ENCODE assay signal across 15 cellular contexts in genomic region chr15:76912430-76912829, GRCh38. TPM values are rescaled to one million over a fixed set of nuclear protein-coding genes. Genes with fewer than 3 reads are reported as not detected.
DNase-seq lines count a peak whose midpoint lies in the region; ATAC-seq and TF ChIP-seq lines count a peak whose summit lies in the region.
"Had no signal": no experiment of that assay in that cellular context is flagged by ENCODE, and none has a peak within 500 bp of the region (broad histone marks: within the 10 kb centered on the region; RNA-seq: fewer than 3 reads in every experiment).

No MANE protein-coding gene starts in this region.

- peaks cover 3% of the 10 kb centered on the region for H3K4me1 ChIP-seq in mucosa of descending colon (ENCODE audit: low read depth)
- H3K4me1 ChIP-seq: BLaER1 treated with 17β-estradiol and CSF1 and Interleukin-3, amounts not matched to agents 10 nM and 100 nM; HAP-1 had no signal

- TF ChIP-seq CTCF in mucosa of descending colon (IDR thresholded peaks at IDR 0.05): no peak

- ATAC-seq in esophagus mucosa (peak; percentile 83), mucosa of descending colon (peak; percentile 89), HG03469 (IDR thresholded peaks at IDR 0.05; ENCODE audit: unreplicated experiment) (no peak), GM18505 (IDR thresholded peaks at IDR 0.05; ENCODE audit: unreplicated experiment) (no peak)

- H3K36me3 ChIP-seq in mucosa of descending colon (ENCODE audit: low read depth): no peaks in the 10 kb centered on the region
- H3K36me3 ChIP-seq: BLaER1 treated with 17β-estradiol and CSF1 and Interleukin-3, amounts not matched to agents 10 nM and 100 nM; HAP-1 had no signal

- intact Hi-C loops in mucosa of descending colon (cut with DNase I, micrococcal nuclease): no loop called here

- no peak overlapping the region for H3K4me3 ChIP-seq in mucosa of descending colon
- H3K4me3 ChIP-seq: BLaER1 treated with 17β-estradiol and CSF1 and Interleukin-3, amounts not matched to agents 10 nM and 100 nM; HAP-1 had no signal

- H3K9me3 ChIP-seq in mucosa of descending colon: no peaks in the 10 kb centered on the region
- H3K9me3 ChIP-seq: BLaER1 treated with 17β-estradiol and CSF1 and Interleukin-3, amounts not matched to agents 10 nM and 100 nM; HAP-1 had no signal

- peak; percentile 17 for DNase-seq in SIG-M5 treated with dmso at 0.1 percent for 504 hours (lab: John Stamatoyannopoulos, UW; ENCODE audit: unreplicated experiment)
- DNase-seq in SIG-M5 (lab: John Stamatoyannopoulos, UW): no peak
- no peak for DNase-seq in mucosa of descending colon
- no peak for DNase-seq in effector CD8-positive, alpha-beta T cell (lab: John Stamatoyannopoulos, UW)
- DNase-seq in activated CD4-positive, alpha-beta T cell treated with anti-CD3 and anti-CD28 coated beads, Interleukin-2, amount 50 U/mL, for 1 hour: no peak
- DNase-seq: 8988T, ACHN, DMS 273 treated with DMSO at 0.1 percent for 48 hours, DMS79 treated with DMSO at 0.1 percent for 48 hours, EL had no signal

- TF ChIP-seq POLR2A in GM18505 (IDR thresholded peaks at IDR 0.05; ENCODE audit: borderline replicate concordance, extremely low read depth, insufficient read depth, insufficient read length): no peak

RNA-seq across cellular contexts. Expression of gene SCAPER, which starts 7.3 kb away (rescaled TPM):
- total RNA-seq in esophagus mucosa (19.5 TPM), mucosa of descending colon (10 to 100 TPM; 15.8 to 33.1 (median 33.0) TPM)

RNA-seq across cellular contexts. Expression of gene RCN2, which starts 19.1 kb away (rescaled TPM):
- total RNA-seq in esophagus mucosa (25.0 TPM), mucosa of descending colon (10 to 100 TPM; 25.0 to 33.2 (median 31.9) TPM)

Comparison
In these comparisons a context has a peak if more than half of its experiments do, and no peak if none do; other contexts are left out.
1. ATAC-seq: peak in esophagus mucosa (single experiment) and mucosa of descending colon (single experiment); none in HG03469 (single experiment) and GM18505 (single experiment).